13 cellular contexts compared by ENCODE assay signal in genomic region chr20:32201296-32201976, GRCh38. TPM values are rescaled to one million over a fixed set of nuclear protein-coding genes. Genes with fewer than 3 reads are reported as not detected.
DNase-seq lines count a peak whose midpoint lies in the region; ATAC-seq and TF ChIP-seq lines count a peak whose summit lies in the region.
"Had no signal": no experiment of that assay in that cellular context is flagged by ENCODE, and none has a peak within 500 bp of the region (broad histone marks: within the 10 kb centered on the region; RNA-seq: fewer than 3 reads in every experiment).

No MANE protein-coding gene starts in this region.

- no peaks in the 10 kb centered on the region for H3K27me3 ChIP-seq in heart left ventricle
- H3K27me3 ChIP-seq in foreskin keratinocyte: no peaks in the 10 kb centered on the region
- no peaks in the 10 kb centered on the region for H3K27me3 ChIP-seq in stomach
- H3K27me3 ChIP-seq: vagina had no signal

- H3K4me1 ChIP-seq in heart left ventricle (peaks cover 10 to 60% (median 43%) of the 10 kb centered on the region in 12 donors), foreskin keratinocyte (peaks cover 30% of the 10 kb centered on the region), stomach (peaks cover 60 to 84% (median 69%) of the 10 kb centered on the region in 4 donors)

- WGBS in heart left ventricle, 4 donors: 76 to 83% (median 79%) methylated on average over 4 of the region's 4 CpGs
- 77 to 86% (median 83%) methylated on average over 4 of the region's 4 CpGs for WGBS in stomach, 5 donors

- TF ChIP-seq POLR2A in heart left ventricle (IDR thresholded peaks at IDR 0.05): no peak
- no peak for TF ChIP-seq POLR2A in stomach (IDR thresholded peaks at IDR 0.05)

- no peak for TF ChIP-seq EP300 in stomach (IDR thresholded peaks at IDR 0.05)

- no peak for ATAC-seq in heart left ventricle
- no peak for ATAC-seq in left ventricle myocardium superior
- ATAC-seq in foreskin keratinocyte: peak; percentile 8
- no peak for ATAC-seq in HG03139 (IDR thresholded peaks at IDR 0.05; ENCODE audit: unreplicated experiment)
- ATAC-seq in GM21515 (IDR thresholded peaks at IDR 0.05; ENCODE audit: unreplicated experiment): no peak

- H3K4me3 ChIP-seq in heart left ventricle: no peak overlapping the region
- no peak overlapping the region for H3K4me3 ChIP-seq in stomach
- H3K4me3 ChIP-seq: PC-9, vagina had no signal

- DNase-seq in heart left ventricle: no peak
- DNase-seq in left ventricle myocardium superior: no peak
- DNase-seq in foreskin keratinocyte: peak in 1 of 2 donors; percentile 74
- DNase-seq in stomach: no peak
- DNase-seq in NCI-H345 (lab: John Stamatoyannopoulos, UW): no peak
- DNase-seq: effector CD8-positive, alpha-beta T cell; head of caudate nucleus; NCI-H1048 had no signal

- H3K27ac ChIP-seq in heart left ventricle (peak overlapping the region in 10 of 12 donors; percentile 0 to 55 (median 36)), VCaP (peak overlapping the region; percentile 97), foreskin keratinocyte (peak overlapping the region; percentile 51), stomach (peak overlapping the region in 4 of 5 donors; percentile 28 to 97 (median 92))
- H3K27ac ChIP-seq: PC-9, vagina had no signal

- H3K36me3 ChIP-seq in heart left ventricle: peaks cover 0 to 68% (median 55%) of the 10 kb centered on the region in 9 donors
- peaks cover 44 to 57% (median 56%) of the 10 kb centered on the region in 4 donors for H3K36me3 ChIP-seq in stomach

- TF ChIP-seq CTCF in heart left ventricle (IDR thresholded peaks at IDR 0.05): no peak
- TF ChIP-seq CTCF in VCaP (conservative IDR thresholded peaks at IDR 0.05): no peak
- no peak for TF ChIP-seq CTCF in foreskin keratinocyte (conservative IDR thresholded peaks at IDR 0.05)
- TF ChIP-seq CTCF in stomach (IDR thresholded peaks at IDR 0.05): no peak

- intact Hi-C loops in heart left ventricle (cut with DNase I): loop anchor here in 2 of 10 donors (5.0 to 10.0 kb wide), 2 partner anchors 153 to 156 kb away; partner anchors contain the start of gene ASXL1 (in 2 of the 2)
- intact Hi-C loops in left ventricle myocardium superior (cut with micrococcal nuclease): no loop called here
- intact Hi-C loops in stomach (cut with DNase I; ENCODE audit: low total_unique reads): no loop called here

- H3K9me3 ChIP-seq in heart left ventricle: no peaks in the 10 kb centered on the region
- no peaks in the 10 kb centered on the region for H3K9me3 ChIP-seq in stomach
- H3K9me3 ChIP-seq: vagina had no signal

RNA-seq across cellular contexts. Expression of gene PLAGL2, which starts 6.1 kb away (rescaled TPM):
- total RNA-seq in heart left ventricle: 1 to 10 TPM; 4.4 to 9.9 (median 7.8) TPM
- polyA plus RNA-seq in heart left ventricle: 1 to 10 TPM; 4.0 to 4.2 TPM
- 6.7 TPM for total RNA-seq in left ventricle myocardium superior
- 11.6 and 12.3 TPM in 2 replicates for total RNA-seq in foreskin keratinocyte
- 5.6 and 6.3 TPM in 2 replicates for polyA plus RNA-seq in foreskin keratinocyte
- 10 to 100 TPM in 2 of 5 donors, 1 to 10 TPM in 3; 1.8 to 20.0 (median 7.2) TPM for total RNA-seq in stomach
- polyA plus RNA-seq in stomach: 1 to 10 TPM; 2.6 to 3.1 (median 3.1) TPM

RNA-seq across cellular contexts. Expression of gene POFUT1, which starts 6.2 kb away (rescaled TPM):
- total RNA-seq in heart left ventricle (10 to 100 TPM; 26.0 to 48.5 (median 27.5) TPM), left ventricle myocardium superior (24.1 TPM), foreskin keratinocyte (35.3 and 35.9 TPM in 2 replicates), stomach (10 to 100 TPM in 4 of 5 donors, 1 to 10 TPM in 1; 2.3 to 33.8 (median 15.6) TPM)
- polyA plus RNA-seq in heart left ventricle (10 to 100 TPM; 12.0 to 25.7 TPM), foreskin keratinocyte (13.3 and 16.8 TPM in 2 replicates), stomach (1 to 10 TPM; 4.9 to 8.2 (median 7.8) TPM)

Comparison
In these comparisons a context has a peak if more than half of its experiments do, and no peak if none do; other contexts are left out.
1. H3K27ac ChIP-seq: peak in every context shown above with its lines; median percentile 97 in VCaP; 92 in stomach; 51 in foreskin keratinocyte; 36 in heart left ventricle.